ENCODE assay signal across 19 cellular contexts in genomic region chr3:17518189-17519059, GRCh38.
DNase-seq lines count a peak whose midpoint lies in the region; ATAC-seq and TF ChIP-seq lines count a peak whose summit lies in the region.
"Had no signal": no experiment of that assay in that cellular context is flagged by ENCODE, and none has a peak within 500 bp of the region (broad histone marks: within the 10 kb centered on the region; RNA-seq: fewer than 3 reads in every experiment).

No MANE protein-coding gene starts in this region.

- POLR2A ChIA-PET in activated CD8-positive, alpha-beta T cell treated with anti-CD3 and anti-CD28 coated beads for 36 hours (lab: Charles Lee), result no interaction called here

- no peak for TF ChIP-seq CTCF in activated CD8-positive, alpha-beta T cell treated with anti-CD3 and anti-CD28 coated beads for 36 hours (IDR thresholded peaks at IDR 0.05)

- H3K36me3 Mint-ChIP-seq in memory B cell, result peaks cover 10% of the 10 kb centered on the region
- H3K36me3 Mint-ChIP-seq in activated CD8-positive, alpha-beta T cell treated with anti-CD3 and anti-CD28 coated beads for 36 hours (ENCODE audit: low read depth), result no peaks in the 10 kb centered on the region

- no peaks in the 10 kb centered on the region for H3K9me3 Mint-ChIP-seq in memory B cell
- no peaks in the 10 kb centered on the region for H3K9me3 Mint-ChIP-seq in activated CD8-positive, alpha-beta T cell treated with anti-CD3 and anti-CD28 coated beads for 36 hours
- H3K9me3 Mint-ChIP-seq: activated naive CD4-positive, alpha-beta T cell treated with anti-CD3 and anti-CD28 coated beads, Interleukin-2, amount 50 U/mL, for 24 hours; activated T-cell treated with anti-CD3 and anti-CD28 coated beads, Interleukin-2, amount 50 U/mL, for 72 hours; CD8-positive, alpha-beta memory T cell; naive thymus-derived CD8-positive, alpha-beta T cell had no signal

- peak overlapping the region; percentile 32 for H3K27ac Mint-ChIP-seq in memory B cell
- H3K27ac Mint-ChIP-seq in activated CD8-positive, alpha-beta T cell treated with anti-CD3 and anti-CD28 coated beads for 36 hours, result no peak overlapping the region
- H3K27ac Mint-ChIP-seq: activated CD8-positive, alpha-beta T cell treated with anti-CD3 and anti-CD28 coated beads, Interleukin-2, amount 10 ng/mL, durations not matched to agents 7 days and 5 days; activated naive CD4-positive, alpha-beta T cell treated with anti-CD3 and anti-CD28 coated beads, Interleukin-2, amount 50 U/mL, for 24 hours had no signal

- H3K27me3 Mint-ChIP-seq in memory B cell, result no peaks in the 10 kb centered on the region
- H3K27me3 Mint-ChIP-seq in activated CD8-positive, alpha-beta T cell treated with anti-CD3 and anti-CD28 coated beads for 36 hours, result no peaks in the 10 kb centered on the region
- H3K27me3 Mint-ChIP-seq: activated naive CD4-positive, alpha-beta T cell treated with anti-CD3 and anti-CD28 coated beads, Interleukin-2, amount 50 U/mL, for 24 hours; CD8-positive, alpha-beta memory T cell; naive thymus-derived CD8-positive, alpha-beta T cell had no signal

- DNase-seq in DMS79 treated with DMSO at 0.1 percent for 48 hours (lab: John Stamatoyannopoulos, UW) (peak; percentile 4), NCI-H1105 treated with DMSO at 0.1 percent for 48 hours (lab: John Stamatoyannopoulos, UW) (peak; percentile 22), Right ventricle myocardium superior (no peak), memory B cell (ENCODE audit: low spot score in 2 of 2) (no peak), superior temporal gyrus (ENCODE audit: extremely low spot score) (no peak)
- no peak for DNase-seq in activated CD8-positive, alpha-beta memory T cell treated with anti-CD3 and anti-CD28 coated beads for 24 hours
- DNase-seq in activated CD8-positive, alpha-beta T cell treated with anti-CD3 and anti-CD28 coated beads for 36 hours, result no peak
- DNase-seq: activated CD8-positive, alpha-beta T cell treated with anti-CD3 and anti-CD28 coated beads, Interleukin-2, amount 10 ng/mL, durations not matched to agents 7 days and 5 days; activated T-cell treated with anti-CD3 and anti-CD28 coated beads, Interleukin-2, amount 50 U/mL, for 72 hours; CD8-positive, alpha-beta memory T cell; colonic mucosa; naive thymus-derived CD8-positive, alpha-beta T cell; NCI-H1048; NCI-H345; SHP77 treated with DMSO at 0.1 percent for 48 hours; stimulated activated CD4-positive, alpha-beta T cell treated with anti-CD3 and anti-CD28 coated beads, Interleukin-4, amount 100 ng/mL, for 1 hour had no signal

- CTCF ChIA-PET in activated CD8-positive, alpha-beta T cell treated with anti-CD3 and anti-CD28 coated beads for 36 hours (lab: Charles Lee), result interaction anchor here (0.7 kb wide), 1 partner anchor 19 kb away, joined by 3 read pairs; no protein-coding TSS in a partner anchor

- ATAC-seq in Right ventricle myocardium superior (ENCODE audit: poor library complexity) (peak; percentile 83), memory B cell (ENCODE audit: low read depth) (no peak), GM18868 (IDR thresholded peaks at IDR 0.05; ENCODE audit: unreplicated experiment) (no peak)
- no peak for ATAC-seq in activated CD8-positive, alpha-beta T cell treated with anti-CD3 and anti-CD28 coated beads for 36 hours
- ATAC-seq: activated CD8-positive, alpha-beta T cell treated with anti-CD3 and anti-CD28 coated beads, Interleukin-2, amount 10 ng/mL, durations not matched to agents 7 days and 5 days; activated T-cell treated with anti-CD3 and anti-CD28 coated beads, Interleukin-2, amount 50 U/mL, for 72 hours; HCT116; naive thymus-derived CD8-positive, alpha-beta T cell had no signal

- H3K4me3 Mint-ChIP-seq in memory B cell, result no peak overlapping the region
- H3K4me3 Mint-ChIP-seq in activated CD8-positive, alpha-beta T cell treated with anti-CD3 and anti-CD28 coated beads for 36 hours, result no peak overlapping the region
- H3K4me3 Mint-ChIP-seq: activated CD8-positive, alpha-beta T cell treated with anti-CD3 and anti-CD28 coated beads, Interleukin-2, amount 10 ng/mL, durations not matched to agents 7 days and 5 days; activated naive CD4-positive, alpha-beta T cell treated with anti-CD3 and anti-CD28 coated beads, Interleukin-2, amount 50 U/mL, for 24 hours; activated T-cell treated with anti-CD3 and anti-CD28 coated beads, Interleukin-2, amount 50 U/mL, for 72 hours; CD8-positive, alpha-beta memory T cell; naive thymus-derived CD8-positive, alpha-beta T cell had no signal

- intact Hi-C loops in Right ventricle myocardium superior (cut with DNase I), result no loop called here
- intact Hi-C loops in activated CD8-positive, alpha-beta T cell treated with anti-CD3 and anti-CD28 coated beads for 36 hours (cut with micrococcal nuclease), result no loop called here

- H3K4me1 Mint-ChIP-seq in memory B cell, result peaks cover 22% of the 10 kb centered on the region
- peaks cover 2% of the 10 kb centered on the region for H3K4me1 Mint-ChIP-seq in activated CD8-positive, alpha-beta T cell treated with anti-CD3 and anti-CD28 coated beads for 36 hours (ENCODE audit: low read depth)

Comparison
In these comparisons a context has a peak if more than half of its experiments do, and no peak if none do; other contexts are left out.
1. DNase-seq: peak in DMS79 treated with DMSO at 0.1 percent for 48 hours (single experiment) and NCI-H1105 treated with DMSO at 0.1 percent for 48 hours (single experiment); none in Right ventricle myocardium superior (single experiment), memory B cell (0 of 2), activated CD8-positive, alpha-beta memory T cell treated with anti-CD3 and anti-CD28 coated beads for 24 hours (single experiment), activated CD8-positive, alpha-beta T cell treated with anti-CD3 and anti-CD28 coated beads for 36 hours (single experiment) and superior temporal gyrus (single experiment).